In genomic region chr20:6121504-6121903, GRCh38 we compare ENCODE assay signal across 19 cellular contexts. TPM values are rescaled to one million over a fixed set of nuclear protein-coding genes. Genes with fewer than 3 reads are reported as not detected.
DNase-seq lines count a peak whose midpoint lies in the region; ATAC-seq and TF ChIP-seq lines count a peak whose summit lies in the region.
"Had no signal": no experiment of that assay in that cellular context is flagged by ENCODE, and none has a peak within 500 bp of the region (broad histone marks: within the 10 kb centered on the region; RNA-seq: fewer than 3 reads in every experiment).

No MANE protein-coding gene starts in this region.

- peaks cover 45% of the 10 kb centered on the region for H3K4me1 Mint-ChIP-seq in WTC11

- H3K9me3 Mint-ChIP-seq in WTC11, result peaks cover 4% of the 10 kb centered on the region; the same call in 1 of the 2 replicates

- H3K27ac ChIP-seq in cardiac muscle cell (peak overlapping the region; percentile 85), heart right ventricle (no peak overlapping the region), transverse colon (peak overlapping the region; percentile 78 to 88 (median 88))

- CTCF ChIA-PET in WTC11 (lab: Charles Lee), result no interaction called here

- H3K9me3 ChIP-seq in cardiac muscle cell (ENCODE audit: low read depth) (no peaks in the 10 kb centered on the region), heart right ventricle (no peaks in the 10 kb centered on the region), iPS-18c (ENCODE audit: control insufficient read depth, insufficient read depth, low read length) (no peaks in the 10 kb centered on the region), transverse colon (no peaks in the 10 kb centered on the region)
- H3K9me3 ChIP-seq: body of pancreas, left ventricle myocardium inferior, uterus had no signal

- no peak for ATAC-seq in heart right ventricle
- ATAC-seq in WTC11, result no peak
- no peak for ATAC-seq in HG02678 (IDR thresholded peaks at IDR 0.05; ENCODE audit: unreplicated experiment)
- ATAC-seq: Right ventricle myocardium inferior had no signal

- TF ChIP-seq EP300 in transverse colon (IDR thresholded peaks at IDR 0.05; ENCODE audit: low read depth), result no peak

- peaks cover 18% of the 10 kb centered on the region for H3K4me1 ChIP-seq in cardiac muscle cell (ENCODE audit: low read depth)
- peaks cover 0 to 20% (median 14%) of the 10 kb centered on the region in 9 donors for H3K4me1 ChIP-seq in heart right ventricle
- H3K4me1 ChIP-seq in transverse colon, result peaks cover 0 to 65% (median 26%) of the 10 kb centered on the region in 4 donors
- H3K4me1 ChIP-seq: uterus had no signal

- peaks cover 10% of the 10 kb centered on the region for H3K27me3 Mint-ChIP-seq in WTC11 (ENCODE audit: low read depth)

- no peaks in the 10 kb centered on the region for H3K27me3 ChIP-seq in cardiac muscle cell
- H3K27me3 ChIP-seq in heart right ventricle, result peaks cover 0 to 46% (median 8%) of the 10 kb centered on the region in 7 donors
- peaks cover 39% of the 10 kb centered on the region for H3K27me3 ChIP-seq in transverse colon
- H3K27me3 ChIP-seq: body of pancreas, uterus had no signal

- DNase-seq in cardiac muscle cell (ENCODE audit: low read depth in 1 of 2, low spot score in 1 of 2) (no peak), heart right ventricle (no peak), WTC11 (ENCODE audit: low spot score) (no peak), transverse colon (no peak), DMS153 treated with DMSO at 0.1 percent for 48 hours (lab: John Stamatoyannopoulos, UW; ENCODE audit: unreplicated experiment) (no peak)
- DNase-seq in activated effector memory CD4-positive, alpha-beta T cell treated with anti-CD3 and anti-CD28 coated beads, Interleukin-2, amount 50 U/mL, for 16 hours, result no peak
- DNase-seq: activated CD8-positive, alpha-beta memory T cell treated with anti-CD3 and anti-CD28 coated beads, Interleukin-2, amount 50 U/mL, for 4 hours; activated naive CD4-positive, alpha-beta T cell treated with anti-CD3 and anti-CD28 coated beads, Interleukin-2, amount 50 U/mL, for 16 hours; left ventricle myocardium inferior; NCI-H146; NCI-H2227 treated with DMSO at 0.1 percent for 48 hours; posterior cingulate gyrus; stimulated activated naive CD4-positive, alpha-beta T cell; uterus had no signal

- peak overlapping the region; percentile 68 for H3K27ac Mint-ChIP-seq in WTC11

- H3K36me3 Mint-ChIP-seq in WTC11, result peaks cover 24% of the 10 kb centered on the region

- H3K4me3 ChIP-seq in cardiac muscle cell (peak overlapping the region; percentile 24), heart right ventricle (peak overlapping the region in 1 of 10 donors; percentile 63), iPS-18c (ENCODE audit: insufficient read depth, low read depth, low read length) (peak overlapping the region; percentile 6; the same call in 1 of the 2 replicates), transverse colon (peak overlapping the region in 3 of 4 donors; percentile 53 to 79 (median 54))

- 87 to 88% methylated on average over 2 of the region's 2 CpGs for WGBS in heart right ventricle, 2 donors
- WGBS in transverse colon (ENCODE audit: low coverage in 1 of 2), 2 donors, result 36 to 69% methylated on average over 2 of the region's 2 CpGs

- H3K4me3 Mint-ChIP-seq in WTC11, result peak overlapping the region; percentile 69

- TF ChIP-seq CTCF in cardiac muscle cell (IDR thresholded peaks at IDR 0.05; ENCODE audit: low read depth, low read length) (no peak), heart right ventricle (IDR thresholded peaks at IDR 0.05) (no peak), WTC11 (IDR thresholded peaks at IDR 0.05) (no peak), transverse colon (IDR thresholded peaks at IDR 0.05) (no peak)

- POLR2A ChIA-PET in WTC11 (lab: Charles Lee), result no interaction called here

- no peaks in the 10 kb centered on the region for H3K36me3 ChIP-seq in cardiac muscle cell
- no peaks in the 10 kb centered on the region for H3K36me3 ChIP-seq in heart right ventricle
- H3K36me3 ChIP-seq in transverse colon, result no peaks in the 10 kb centered on the region
- H3K36me3 ChIP-seq: left ventricle myocardium inferior, uterus had no signal

- in situ Hi-C loops in transverse colon (cut with MboI; ENCODE audit: low pct_ligation_motif_present in 1 of 4, low pct_unique_long_range_greater_than_20kb in 1 of 4, low sequenced_read_pairs in 3 of 4), result no loop called here

- intact Hi-C loops in heart right ventricle (cut with DNase I) (no loop called here), transverse colon (cut with DNase I; ENCODE audit: low total_unique reads) (loop anchor here (5.0 kb wide), 1 partner anchor 1939 kb away; no protein-coding TSS in a partner anchor)

- TF ChIP-seq POLR2A in transverse colon (IDR thresholded peaks at IDR 0.05), result no peak

TF ChIP-seq in WTC11, 78 proteins besides CTCF, POLR2A, EP300 and RAD21:
- TF ChIP-seq USF1 (CRISPR knock-in tag; IDR thresholded peaks at IDR 0.05) (no peak), E2F1 (CRISPR knock-in tag; IDR thresholded peaks at IDR 0.05) (no peak), ZNF416 (CRISPR knock-in tag; IDR thresholded peaks at IDR 0.05) (no peak)

RNA-seq across cellular contexts. Expression of gene FERMT1, which starts 1.3 kb away (rescaled TPM):
- 9.3 and 15.2 TPM in 2 replicates for total RNA-seq in cardiac muscle cell
- polyA plus RNA-seq in cardiac muscle cell, result 9.6 and 10.5 TPM in 2 replicates
- total RNA-seq in heart right ventricle, result 1 to 10 TPM in 7 of 10 donors, under 1 TPM in 3; 0.49 to 2.2 (median 1.3) TPM
- under 1 TPM; 0.03 to 0.29 TPM for polyA plus RNA-seq in heart right ventricle
- total RNA-seq in WTC11 (2021), result 16.8 to 23.0 TPM (median 17.6 TPM) in 3 replicates
- 10 to 100 TPM; 23.2 to 31.9 (median 29.7) TPM for total RNA-seq in transverse colon
- total RNA-seq: G401 had no signal

Comparison
In these comparisons a context has a peak if more than half of its experiments do, and no peak if none do; other contexts are left out.
1. H3K27ac ChIP-seq: peak in cardiac muscle cell (single experiment) and transverse colon (4 of 4); none in heart right ventricle (0 of 10).